ENCODE assay signal across 1 cellular context in the genomic region with DNA sequence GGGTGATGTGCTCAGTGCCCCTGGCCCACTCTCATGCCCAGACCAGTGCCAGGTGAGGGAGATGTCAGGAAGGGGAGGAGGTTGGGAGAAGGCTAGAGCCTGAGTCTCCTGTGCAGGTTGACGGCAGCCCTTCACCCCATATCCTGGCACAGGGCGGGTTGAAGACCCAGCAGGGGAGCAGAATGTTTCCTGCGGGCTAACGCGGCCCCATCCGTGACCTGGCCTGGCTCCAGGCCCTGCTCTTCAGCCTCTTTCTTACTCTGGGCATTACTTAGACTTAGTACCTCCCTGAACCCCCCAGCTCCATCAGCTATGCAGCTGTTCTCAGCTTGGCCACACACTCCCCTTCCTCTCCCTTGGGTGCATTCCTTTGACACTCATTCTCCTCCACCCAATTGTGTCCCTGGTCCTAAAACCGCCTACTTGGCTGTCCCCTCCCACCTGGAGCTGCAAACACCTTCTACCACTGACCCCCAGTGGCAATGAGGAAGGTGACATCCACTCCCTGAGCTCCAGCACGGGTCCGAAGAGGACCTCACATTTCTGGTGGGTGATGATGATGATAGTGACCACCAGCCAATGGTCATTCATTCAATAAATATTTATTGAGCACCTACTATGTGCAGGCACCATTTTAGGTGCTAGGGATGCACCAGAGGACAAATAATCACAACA.
TF ChIP-seq lines count a peak whose summit lies in the region.

No MANE protein-coding gene starts in this region.

TF ChIP-seq in HepG2, 621 proteins besides CTCF, POLR2A, EP300 and RAD21 (continued from another document):
- TF ChIP-seq, protein P1, sequence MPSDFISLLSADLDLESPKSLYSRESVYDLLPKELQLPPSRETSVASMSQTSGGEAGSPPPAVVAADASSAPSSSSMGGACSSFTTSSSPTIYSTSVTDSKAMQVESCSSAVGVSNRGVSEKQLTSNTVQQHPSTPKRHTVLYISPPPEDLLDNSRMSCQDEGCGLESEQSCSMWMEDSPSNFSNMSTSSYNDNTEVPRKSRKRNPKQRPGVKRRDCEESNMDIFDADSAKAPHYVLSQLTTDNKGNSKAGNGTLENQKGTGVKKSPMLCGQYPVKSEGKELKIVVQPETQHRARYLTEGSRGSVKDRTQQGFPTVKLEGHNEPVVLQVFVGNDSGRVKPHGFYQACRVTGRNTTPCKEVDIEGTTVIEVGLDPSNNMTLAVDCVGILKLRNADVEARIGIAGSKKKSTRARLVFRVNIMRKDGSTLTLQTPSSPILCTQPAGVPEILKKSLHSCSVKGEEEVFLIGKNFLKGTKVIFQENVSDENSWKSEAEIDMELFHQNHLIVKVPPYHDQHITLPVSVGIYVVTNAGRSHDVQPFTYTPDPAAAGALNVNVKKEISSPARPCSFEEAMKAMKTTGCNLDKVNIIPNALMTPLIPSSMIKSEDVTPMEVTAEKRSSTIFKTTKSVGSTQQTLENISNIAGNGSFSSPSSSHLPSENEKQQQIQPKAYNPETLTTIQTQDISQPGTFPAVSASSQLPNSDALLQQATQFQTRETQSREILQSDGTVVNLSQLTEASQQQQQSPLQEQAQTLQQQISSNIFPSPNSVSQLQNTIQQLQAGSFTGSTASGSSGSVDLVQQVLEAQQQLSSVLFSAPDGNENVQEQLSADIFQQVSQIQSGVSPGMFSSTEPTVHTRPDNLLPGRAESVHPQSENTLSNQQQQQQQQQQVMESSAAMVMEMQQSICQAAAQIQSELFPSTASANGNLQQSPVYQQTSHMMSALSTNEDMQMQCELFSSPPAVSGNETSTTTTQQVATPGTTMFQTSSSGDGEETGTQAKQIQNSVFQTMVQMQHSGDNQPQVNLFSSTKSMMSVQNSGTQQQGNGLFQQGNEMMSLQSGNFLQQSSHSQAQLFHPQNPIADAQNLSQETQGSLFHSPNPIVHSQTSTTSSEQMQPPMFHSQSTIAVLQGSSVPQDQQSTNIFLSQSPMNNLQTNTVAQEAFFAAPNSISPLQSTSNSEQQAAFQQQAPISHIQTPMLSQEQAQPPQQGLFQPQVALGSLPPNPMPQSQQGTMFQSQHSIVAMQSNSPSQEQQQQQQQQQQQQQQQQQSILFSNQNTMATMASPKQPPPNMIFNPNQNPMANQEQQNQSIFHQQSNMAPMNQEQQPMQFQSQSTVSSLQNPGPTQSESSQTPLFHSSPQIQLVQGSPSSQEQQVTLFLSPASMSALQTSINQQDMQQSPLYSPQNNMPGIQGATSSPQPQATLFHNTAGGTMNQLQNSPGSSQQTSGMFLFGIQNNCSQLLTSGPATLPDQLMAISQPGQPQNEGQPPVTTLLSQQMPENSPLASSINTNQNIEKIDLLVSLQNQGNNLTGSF (CRISPR knock-in tag; IDR thresholded peaks at IDR 0.05), result no peak
- TF ChIP-seq TCF12 (IDR thresholded peaks at IDR 0.05) (no peak), TCF12 (CRISPR knock-in tag; IDR thresholded peaks at IDR 0.05) (no peak), NCOA5 (CRISPR knock-in tag; IDR thresholded peaks at IDR 0.05) (no peak), STAG1 (CRISPR knock-in tag; IDR thresholded peaks at IDR 0.05) (peak; percentile 37), ZNF670 (CRISPR knock-in tag; IDR thresholded peaks at IDR 0.05; ENCODE audit: borderline replicate concordance) (no peak), KDM1A (CRISPR knock-in tag; IDR thresholded peaks at IDR 0.05) (no peak), MYC (CRISPR knock-in tag; IDR thresholded peaks at IDR 0.05; ENCODE audit: borderline replicate concordance) (no peak), ZKSCAN1 (IDR thresholded peaks at IDR 0.05; ENCODE audit: low read length) (peak; percentile 62), MXD4 (CRISPR knock-in tag; IDR thresholded peaks at IDR 0.05) (no peak), LCORL (IDR thresholded peaks at IDR 0.05) (no peak), LCORL (CRISPR knock-in tag; IDR thresholded peaks at IDR 0.05) (no peak)
- TF ChIP-seq, protein P2, sequence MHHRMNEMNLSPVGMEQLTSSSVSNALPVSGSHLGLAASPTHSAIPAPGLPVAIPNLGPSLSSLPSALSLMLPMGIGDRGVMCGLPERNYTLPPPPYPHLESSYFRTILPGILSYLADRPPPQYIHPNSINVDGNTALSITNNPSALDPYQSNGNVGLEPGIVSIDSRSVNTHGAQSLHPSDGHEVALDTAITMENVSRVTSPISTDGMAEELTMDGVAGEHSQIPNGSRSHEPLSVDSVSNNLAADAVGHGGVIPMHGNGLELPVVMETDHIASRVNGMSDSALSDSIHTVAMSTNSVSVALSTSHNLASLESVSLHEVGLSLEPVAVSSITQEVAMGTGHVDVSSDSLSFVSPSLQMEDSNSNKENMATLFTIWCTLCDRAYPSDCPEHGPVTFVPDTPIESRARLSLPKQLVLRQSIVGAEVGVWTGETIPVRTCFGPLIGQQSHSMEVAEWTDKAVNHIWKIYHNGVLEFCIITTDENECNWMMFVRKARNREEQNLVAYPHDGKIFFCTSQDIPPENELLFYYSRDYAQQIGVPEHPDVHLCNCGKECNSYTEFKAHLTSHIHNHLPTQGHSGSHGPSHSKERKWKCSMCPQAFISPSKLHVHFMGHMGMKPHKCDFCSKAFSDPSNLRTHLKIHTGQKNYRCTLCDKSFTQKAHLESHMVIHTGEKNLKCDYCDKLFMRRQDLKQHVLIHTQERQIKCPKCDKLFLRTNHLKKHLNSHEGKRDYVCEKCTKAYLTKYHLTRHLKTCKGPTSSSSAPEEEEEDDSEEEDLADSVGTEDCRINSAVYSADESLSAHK (CRISPR knock-in tag; IDR thresholded peaks at IDR 0.05; ENCODE audit: borderline replicate concordance), result no peak
- TF ChIP-seq, protein P3, sequence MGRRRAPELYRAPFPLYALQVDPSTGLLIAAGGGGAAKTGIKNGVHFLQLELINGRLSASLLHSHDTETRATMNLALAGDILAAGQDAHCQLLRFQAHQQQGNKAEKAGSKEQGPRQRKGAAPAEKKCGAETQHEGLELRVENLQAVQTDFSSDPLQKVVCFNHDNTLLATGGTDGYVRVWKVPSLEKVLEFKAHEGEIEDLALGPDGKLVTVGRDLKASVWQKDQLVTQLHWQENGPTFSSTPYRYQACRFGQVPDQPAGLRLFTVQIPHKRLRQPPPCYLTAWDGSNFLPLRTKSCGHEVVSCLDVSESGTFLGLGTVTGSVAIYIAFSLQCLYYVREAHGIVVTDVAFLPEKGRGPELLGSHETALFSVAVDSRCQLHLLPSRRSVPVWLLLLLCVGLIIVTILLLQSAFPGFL (CRISPR knock-in tag; IDR thresholded peaks at IDR 0.05), result no peak
- TF ChIP-seq, protein P4, sequence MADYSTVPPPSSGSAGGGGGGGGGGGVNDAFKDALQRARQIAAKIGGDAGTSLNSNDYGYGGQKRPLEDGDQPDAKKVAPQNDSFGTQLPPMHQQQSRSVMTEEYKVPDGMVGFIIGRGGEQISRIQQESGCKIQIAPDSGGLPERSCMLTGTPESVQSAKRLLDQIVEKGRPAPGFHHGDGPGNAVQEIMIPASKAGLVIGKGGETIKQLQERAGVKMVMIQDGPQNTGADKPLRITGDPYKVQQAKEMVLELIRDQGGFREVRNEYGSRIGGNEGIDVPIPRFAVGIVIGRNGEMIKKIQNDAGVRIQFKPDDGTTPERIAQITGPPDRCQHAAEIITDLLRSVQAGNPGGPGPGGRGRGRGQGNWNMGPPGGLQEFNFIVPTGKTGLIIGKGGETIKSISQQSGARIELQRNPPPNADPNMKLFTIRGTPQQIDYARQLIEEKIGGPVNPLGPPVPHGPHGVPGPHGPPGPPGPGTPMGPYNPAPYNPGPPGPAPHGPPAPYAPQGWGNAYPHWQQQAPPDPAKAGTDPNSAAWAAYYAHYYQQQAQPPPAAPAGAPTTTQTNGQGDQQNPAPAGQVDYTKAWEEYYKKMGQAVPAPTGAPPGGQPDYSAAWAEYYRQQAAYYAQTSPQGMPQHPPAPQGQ (CRISPR knock-in tag; IDR thresholded peaks at IDR 0.05; ENCODE audit: borderline replicate concordance), result no peak
- TF ChIP-seq, protein P5, sequence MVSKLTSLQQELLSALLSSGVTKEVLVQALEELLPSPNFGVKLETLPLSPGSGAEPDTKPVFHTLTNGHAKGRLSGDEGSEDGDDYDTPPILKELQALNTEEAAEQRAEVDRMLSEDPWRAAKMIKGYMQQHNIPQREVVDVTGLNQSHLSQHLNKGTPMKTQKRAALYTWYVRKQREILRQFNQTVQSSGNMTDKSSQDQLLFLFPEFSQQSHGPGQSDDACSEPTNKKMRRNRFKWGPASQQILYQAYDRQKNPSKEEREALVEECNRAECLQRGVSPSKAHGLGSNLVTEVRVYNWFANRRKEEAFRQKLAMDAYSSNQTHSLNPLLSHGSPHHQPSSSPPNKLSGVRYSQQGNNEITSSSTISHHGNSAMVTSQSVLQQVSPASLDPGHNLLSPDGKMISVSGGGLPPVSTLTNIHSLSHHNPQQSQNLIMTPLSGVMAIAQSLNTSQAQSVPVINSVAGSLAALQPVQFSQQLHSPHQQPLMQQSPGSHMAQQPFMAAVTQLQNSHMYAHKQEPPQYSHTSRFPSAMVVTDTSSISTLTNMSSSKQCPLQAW (CRISPR knock-in tag; IDR thresholded peaks at IDR 0.05), result 0 out of 2 replicates have a peak, but pooled peaks have one; percentile 18
- TF ChIP-seq, protein P6, sequence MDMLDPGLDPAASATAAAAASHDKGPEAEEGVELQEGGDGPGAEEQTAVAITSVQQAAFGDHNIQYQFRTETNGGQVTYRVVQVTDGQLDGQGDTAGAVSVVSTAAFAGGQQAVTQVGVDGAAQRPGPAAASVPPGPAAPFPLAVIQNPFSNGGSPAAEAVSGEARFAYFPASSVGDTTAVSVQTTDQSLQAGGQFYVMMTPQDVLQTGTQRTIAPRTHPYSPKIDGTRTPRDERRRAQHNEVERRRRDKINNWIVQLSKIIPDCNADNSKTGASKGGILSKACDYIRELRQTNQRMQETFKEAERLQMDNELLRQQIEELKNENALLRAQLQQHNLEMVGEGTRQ (IDR thresholded peaks at IDR 0.05; ENCODE audit: low read depth, low read length), result no peak
- TF ChIP-seq, protein P6 (CRISPR knock-in tag; IDR thresholded peaks at IDR 0.05; ENCODE audit: borderline replicate concordance), result no peak
TF ChIP-seq in HepG2: peak in this region for 3.
